8 cellular contexts compared by ENCODE assay signal in genomic region chr7:128841961-128842673, GRCh38. TPM values are rescaled to one million over a fixed set of nuclear protein-coding genes. Genes with fewer than 3 reads are reported as not detected.
A peak's percentile ranks its signal among the peaks of the same experiment; 100 is the strongest.
DNase-seq lines count a peak whose midpoint lies in the region; ATAC-seq and TF ChIP-seq lines count a peak whose summit lies in the region.

No MANE protein-coding gene starts in this region.

- peak; percentile 25 for DNase-seq in NCI-H526 treated with DMSO at 0.1 percent for 48 hours (lab: John Stamatoyannopoulos, UW)
- peak; percentile 49 for DNase-seq in activated T-cell treated with anti-CD3 and anti-CD28 coated beads, Interleukin-2, amount 50 U/mL, for 4 hours
- no peak for DNase-seq in retinal pigment epithelial cell (ENCODE audit: low read depth)
- no peak for DNase-seq in mesenteric fat pad (ENCODE audit: low spot score)
- DNase-seq in kidney glomerular epithelial cell (lab: John Stamatoyannopoulos, UW), result no peak

- no peaks in the 10 kb centered on the region for H3K9me3 Mint-ChIP-seq in activated T-cell treated with anti-CD3 and anti-CD28 coated beads, Interleukin-2, amount 50 U/mL, for 4 hours

- TF ChIP-seq EP300 in gastroesophageal sphincter (IDR thresholded peaks at IDR 0.05), result no peak

- no peaks in the 10 kb centered on the region for H3K9me3 ChIP-seq in gastroesophageal sphincter

- peaks cover 0 to 21% (median 0%) of the 10 kb centered on the region in 3 donors for H3K4me1 ChIP-seq in gastroesophageal sphincter

- peaks cover 3% of the 10 kb centered on the region for H3K4me1 Mint-ChIP-seq in activated T-cell treated with anti-CD3 and anti-CD28 coated beads, Interleukin-2, amount 50 U/mL, for 4 hours (ENCODE audit: low read depth)

- no CpG with 5 or more reads among the region's 35 CpGs for WGBS in gastroesophageal sphincter (ENCODE audit: low coverage in 1 of 2), 2 donors

- no peak for TF ChIP-seq POLR2A in gastroesophageal sphincter (IDR thresholded peaks at IDR 0.05)

- H3K36me3 Mint-ChIP-seq in activated T-cell treated with anti-CD3 and anti-CD28 coated beads, Interleukin-2, amount 50 U/mL, for 4 hours (ENCODE audit: insufficient read depth), result no peaks in the 10 kb centered on the region

- peak; percentile 66 to 69 for ATAC-seq in activated T-cell treated with anti-CD3 and anti-CD28 coated beads, Interleukin-2, amount 50 U/mL, for 4 hours
- ATAC-seq in gastroesophageal sphincter (no peak), HG03439 (IDR thresholded peaks at IDR 0.05; ENCODE audit: unreplicated experiment) (no peak)

- H3K4me3 Mint-ChIP-seq in activated T-cell treated with anti-CD3 and anti-CD28 coated beads, Interleukin-2, amount 50 U/mL, for 4 hours, result no peak overlapping the region

- peaks cover 0 to 100% of the 10 kb centered on the region in 2 donors for H3K36me3 ChIP-seq in gastroesophageal sphincter

- TF ChIP-seq CTCF in GM12875 (IDR thresholded peaks at IDR 0.05; ENCODE audit: borderline replicate concordance, insufficient read depth, low read depth, low read length) (peak; percentile 91), gastroesophageal sphincter (IDR thresholded peaks at IDR 0.05) (peak in 3 of 4 experiments; percentile 49 to 87 (median 51)), retinal pigment epithelial cell (conservative IDR thresholded peaks at IDR 0.05; ENCODE audit: low read depth, low read length) (peak; percentile 71)

- H3K4me3 ChIP-seq in GM12875 (ENCODE audit: low read depth, low read length) (no peak overlapping the region), gastroesophageal sphincter (no peak overlapping the region), retinal pigment epithelial cell (ENCODE audit: low read length) (no peak overlapping the region)

- H3K27me3 Mint-ChIP-seq in activated T-cell treated with anti-CD3 and anti-CD28 coated beads, Interleukin-2, amount 50 U/mL, for 4 hours (ENCODE audit: low read depth), result no peaks in the 10 kb centered on the region

- H3K27me3 ChIP-seq in gastroesophageal sphincter, result no peaks in the 10 kb centered on the region

- peak overlapping the region in 3 of 4 donors; percentile 59 to 96 (median 94) for H3K27ac ChIP-seq in gastroesophageal sphincter

RNA-seq across cellular contexts. Expression of gene FLNC, which starts 11.9 kb away (rescaled TPM):
- under 1 TPM; 0.16 to 0.33 (median 0.25) TPM for total RNA-seq in activated T-cell treated with anti-CD3 and anti-CD28 coated beads, Interleukin-2, amount 50 U/mL, for 4 hours
- 1,000 to 10,000 TPM in 1 of 4 donors, 100 to 1,000 TPM in 3; 308 to 1,162 (median 401) TPM for total RNA-seq in gastroesophageal sphincter
- 16.2 TPM for total RNA-seq in mesenteric fat pad

RNA-seq across cellular contexts. Expression of gene ATP6V1F, which starts 20.5 kb away (rescaled TPM):
- 100 to 1,000 TPM; 120 to 137 (median 127) TPM for total RNA-seq in activated T-cell treated with anti-CD3 and anti-CD28 coated beads, Interleukin-2, amount 50 U/mL, for 4 hours
- total RNA-seq in gastroesophageal sphincter (100 to 1,000 TPM in 1 of 4 donors, 10 to 100 TPM in 3; 67.7 to 101 (median 84.5) TPM), mesenteric fat pad (160 TPM)

RNA-seq across cellular contexts. Expression of gene CCDC136, which starts 50.3 kb away (rescaled TPM):
- total RNA-seq in activated T-cell treated with anti-CD3 and anti-CD28 coated beads, Interleukin-2, amount 50 U/mL, for 4 hours, result 1 to 10 TPM; 2.1 to 3.3 (median 3.3) TPM
- 10 to 100 TPM; 14.5 to 46.9 (median 21.5) TPM for total RNA-seq in gastroesophageal sphincter
- total RNA-seq in mesenteric fat pad, result 6.8 TPM

Comparison
In these comparisons a context has a peak if more than half of its experiments do, and no peak if none do; other contexts are left out.
1. DNase-seq: peak in NCI-H526 treated with DMSO at 0.1 percent for 48 hours (single experiment) and activated T-cell treated with anti-CD3 and anti-CD28 coated beads, Interleukin-2, amount 50 U/mL, for 4 hours (single experiment); none in retinal pigment epithelial cell (single experiment), mesenteric fat pad (single experiment) and kidney glomerular epithelial cell (single experiment).
2. ATAC-seq: peak in activated T-cell treated with anti-CD3 and anti-CD28 coated beads, Interleukin-2, amount 50 U/mL, for 4 hours (2 of 2); none in gastroesophageal sphincter (single experiment) and HG03439 (single experiment).
3. RNA of gene FLNC, which starts 11.9 kb away (total RNA-seq): 308 to 1,162 TPM in gastroesophageal sphincter; 16.2 TPM in mesenteric fat pad (single experiment) and 0.16 to 0.33 TPM in activated T-cell treated with anti-CD3 and anti-CD28 coated beads, Interleukin-2, amount 50 U/mL, for 4 hours; every median in the first group is over 10 times any median in the second.
4. Peak in every context shown above with its lines, with median percentiles within 50 percentile points of each other: CTCF ChIP-seq.